In genomic region chr10:5537684-5538083, GRCh38 we compare ENCODE assay signal across 1 cellular context.
TF ChIP-seq lines count a peak whose summit lies in the region.

No MANE protein-coding gene starts in this region.

TF ChIP-seq in K562, 482 proteins besides CTCF, POLR2A, EP300 and RAD21:
- TF ChIP-seq MLLT1 (IDR thresholded peaks at IDR 0.05): 0 out of 4 replicates have a peak, but pooled peaks of 1 of the 2 experiments have one; percentile 22
- TF ChIP-seq ZNF121 (CRISPR knock-in tag; conservative IDR thresholded peaks at IDR 0.05): peak; percentile 65
- no peak for TF ChIP-seq PTRF (tag; IDR thresholded peaks at IDR 0.05)
